In the genomic region with DNA sequence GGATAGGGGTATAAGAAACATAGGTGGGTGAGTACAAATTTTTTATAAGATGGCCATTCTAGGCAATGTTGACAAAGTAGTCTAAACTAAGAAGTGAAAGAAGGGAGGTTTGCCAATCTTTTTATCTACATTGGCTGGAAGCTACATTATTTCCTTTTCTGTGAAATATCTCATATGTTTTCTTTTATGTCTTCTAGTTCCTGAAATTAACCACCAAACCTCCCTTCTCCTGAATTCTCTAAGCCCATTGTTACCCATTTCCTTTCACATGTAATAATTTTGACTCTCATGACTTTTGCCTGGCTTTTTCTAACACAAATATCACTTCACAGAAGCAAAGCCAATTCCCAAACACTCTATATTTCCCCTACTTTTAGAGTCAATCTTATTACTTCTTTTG, we compare ENCODE assay signal across 1 cellular context.
TF ChIP-seq lines count a peak whose summit lies in the region.

No MANE protein-coding gene starts in this region.

TF ChIP-seq in GM23338, 12 proteins besides CTCF, POLR2A, EP300 and RAD21:
- TF ChIP-seq, protein P1, sequence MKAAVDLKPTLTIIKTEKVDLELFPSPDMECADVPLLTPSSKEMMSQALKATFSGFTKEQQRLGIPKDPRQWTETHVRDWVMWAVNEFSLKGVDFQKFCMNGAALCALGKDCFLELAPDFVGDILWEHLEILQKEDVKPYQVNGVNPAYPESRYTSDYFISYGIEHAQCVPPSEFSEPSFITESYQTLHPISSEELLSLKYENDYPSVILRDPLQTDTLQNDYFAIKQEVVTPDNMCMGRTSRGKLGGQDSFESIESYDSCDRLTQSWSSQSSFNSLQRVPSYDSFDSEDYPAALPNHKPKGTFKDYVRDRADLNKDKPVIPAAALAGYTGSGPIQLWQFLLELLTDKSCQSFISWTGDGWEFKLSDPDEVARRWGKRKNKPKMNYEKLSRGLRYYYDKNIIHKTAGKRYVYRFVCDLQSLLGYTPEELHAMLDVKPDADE (IDR thresholded peaks at IDR 0.05), result no peak
- no peak for TF ChIP-seq CREB1 (CRISPR knock-in tag; IDR thresholded peaks at IDR 0.05; ENCODE audit: low read depth)
- TF ChIP-seq POLR2AphosphoS5 (IDR thresholded peaks at IDR 0.05; ENCODE audit: low read depth), result no peak
- no peak for TF ChIP-seq STAT1 (IDR thresholded peaks at IDR 0.05; ENCODE audit: unreplicated experiment)
- TF ChIP-seq NANOG (IDR thresholded peaks at IDR 0.05; ENCODE audit: borderline replicate concordance), result no peak
- no peak for TF ChIP-seq JUNB (IDR thresholded peaks at IDR 0.05; ENCODE audit: unreplicated experiment)
